23 cellular contexts compared by ENCODE assay signal in genomic region chr4:85571008-85571407, GRCh38.
DNase-seq lines count a peak whose midpoint lies in the region; ATAC-seq, FAIRE-seq and TF ChIP-seq lines count a peak whose summit lies in the region.
"Had no signal": no experiment of that assay in that cellular context is flagged by ENCODE, and none has a peak within 500 bp of the region (broad histone marks: within the 10 kb centered on the region; RNA-seq: fewer than 3 reads in every experiment).

No MANE protein-coding gene starts in this region.

- 0 out of 2 replicates have a peak overlapping the region, but pooled peaks have one; percentile 24 for H3K4me2 ChIP-seq in GM12878 (ENCODE audit: control insufficient read depth, insufficient read depth)
- H3K4me2 ChIP-seq: GM23338 had no signal

- no peak overlapping the region for H3K4me3 Mint-ChIP-seq in endodermal cell
- no peak overlapping the region for H3K4me3 Mint-ChIP-seq in activated naive CD4-positive, alpha-beta T cell treated with anti-CD3 and anti-CD28 coated beads, Interleukin-2, amount 10 ng/mL, durations not matched to agents 7 days and 5 days
- H3K4me3 Mint-ChIP-seq: CD4-positive, alpha-beta memory T cell; GM23338 had no signal

- intact Hi-C loops in GM12878 (cut with micrococcal nuclease; ENCODE audit: unreplicated experiment): no loop called here

- no TSS peak for BruUV-seq in GM12878 (replicated peaks; lab: Mats Ljungman, UMichigan)

- no peak for TF ChIP-seq CTCF in GM12878 (IDR thresholded peaks at IDR 0.05 in 2 of 3, conservative IDR thresholded peaks at IDR 0.05 in 1 of 3; ENCODE audit: control insufficient read depth in 2 of 3, extremely low read depth in 1 of 3, insufficient read depth in 1 of 3, low read depth in 3 of 3, low read length in 3 of 3)
- no peak for TF ChIP-seq CTCF in endodermal cell (conservative IDR thresholded peaks at IDR 0.05)

- no peak overlapping the region for H3K27ac Mint-ChIP-seq in endodermal cell
- no peak overlapping the region for H3K27ac Mint-ChIP-seq in activated naive CD4-positive, alpha-beta T cell treated with anti-CD3 and anti-CD28 coated beads, Interleukin-2, amount 10 ng/mL, durations not matched to agents 7 days and 5 days
- H3K27ac Mint-ChIP-seq: GM23338 had no signal

- no peak for TF ChIP-seq RAD21 in GM12878 (IDR thresholded peaks at IDR 0.05; ENCODE audit: insufficient read depth, low read depth, low read length)

- no peaks in the 10 kb centered on the region for H3K27me3 Mint-ChIP-seq in endodermal cell (ENCODE audit: insufficient read depth)
- H3K27me3 Mint-ChIP-seq in activated naive CD4-positive, alpha-beta T cell treated with anti-CD3 and anti-CD28 coated beads, Interleukin-2, amount 10 ng/mL, durations not matched to agents 7 days and 5 days: no peaks in the 10 kb centered on the region
- H3K27me3 Mint-ChIP-seq: CD4-positive, alpha-beta memory T cell had no signal

- H3K36me3 ChIP-seq in GM12878 (ENCODE audit: control insufficient read depth in 2 of 2, insufficient read depth in 2 of 2, low read length in 1 of 2) (no peaks in the 10 kb centered on the region), endodermal cell (ENCODE audit: control insufficient read depth, insufficient read depth, low read length) (no peaks in the 10 kb centered on the region)
- H3K36me3 ChIP-seq: BE2C had no signal

- DNase-seq in GM12878 (ENCODE audit: low read depth, low spot score): no peak
- DNase-seq in endodermal cell: no peak
- DNase-seq in activated naive CD4-positive, alpha-beta T cell treated with anti-CD3 and anti-CD28 coated beads, Interleukin-2, amount 10 ng/mL, durations not matched to agents 7 days and 5 days: no peak
- DNase-seq: ACHN; BE2C; CD4-positive, alpha-beta memory T cell; DMS79 treated with DMSO at 0.1 percent for 48 hours; KG1; NCI-H1105; NCI-H187; NCI-H446 treated with DMSO at 0.1 percent for 48 hours; NCI-H748 treated with DMSO at 0.1 percent for 48 hours; T-helper 1 cell had no signal

- peaks cover 7% of the 10 kb centered on the region for H3K4me1 Mint-ChIP-seq in endodermal cell
- H3K4me1 Mint-ChIP-seq in activated naive CD4-positive, alpha-beta T cell treated with anti-CD3 and anti-CD28 coated beads, Interleukin-2, amount 10 ng/mL, durations not matched to agents 7 days and 5 days: no peaks in the 10 kb centered on the region
- H3K4me1 Mint-ChIP-seq: CD4-positive, alpha-beta memory T cell had no signal

- H3K4me1 ChIP-seq in GM12878 (ENCODE audit: control insufficient read depth, insufficient read depth, low read length) (peaks cover 18% of the 10 kb centered on the region), endodermal cell (ENCODE audit: control insufficient read depth, insufficient read depth, low read length) (peaks cover 2% of the 10 kb centered on the region)
- H3K4me1 ChIP-seq: BE2C had no signal

- RAD21 ChIA-PET in GM12878 (lab: Charles Lee; ENCODE audit: unreplicated experiment): no interaction called here

- H3K4me3 ChIP-seq in GM12878 (no peak overlapping the region), endodermal cell (ENCODE audit: low read length) (no peak overlapping the region)
- H3K4me3 ChIP-seq: GM23338, SK-N-MC had no signal

- no peaks in the 10 kb centered on the region for H3K36me3 Mint-ChIP-seq in endodermal cell (ENCODE audit: low read depth)
- no peaks in the 10 kb centered on the region for H3K36me3 Mint-ChIP-seq in activated naive CD4-positive, alpha-beta T cell treated with anti-CD3 and anti-CD28 coated beads, Interleukin-2, amount 10 ng/mL, durations not matched to agents 7 days and 5 days
- H3K36me3 Mint-ChIP-seq: CD4-positive, alpha-beta memory T cell had no signal

- POLR2A ChIA-PET in GM12878 (lab: Charles Lee): no interaction called here

- H3K27ac ChIP-seq in GM12878 (ENCODE audit: control insufficient read depth, insufficient read depth) (no peak overlapping the region), endodermal cell (ENCODE audit: low read depth, low read length) (no peak overlapping the region)
- H3K27ac ChIP-seq: SK-N-MC had no signal

- H3K9ac ChIP-seq in GM12878 (ENCODE audit: control insufficient read depth, insufficient read depth, low read length) (no peak overlapping the region), endodermal cell (ENCODE audit: extremely low read depth, low read length, poor library complexity, severe bottlenecking) (no peak overlapping the region)

- ATAC-seq in GM18519 (IDR thresholded peaks at IDR 0.05; ENCODE audit: low FRiP score, unreplicated experiment) (peak; percentile 43), GM21423 (IDR thresholded peaks at IDR 0.05; ENCODE audit: unreplicated experiment) (peak; percentile 56), HG03354 (IDR thresholded peaks at IDR 0.05; ENCODE audit: poor library complexity, severe bottlenecking, unreplicated experiment) (peak; percentile 59), GM12878 (peak; percentile 38; the same call in 1 of the 3 replicates), HG03196 (IDR thresholded peaks at IDR 0.05; ENCODE audit: unreplicated experiment) (no peak), HG02759 (IDR thresholded peaks at IDR 0.05; ENCODE audit: unreplicated experiment) (no peak)
- ATAC-seq: Panc1, Right ventricle myocardium inferior had no signal

- no peaks in the 10 kb centered on the region for H4K20me1 ChIP-seq in GM12878 (ENCODE audit: control insufficient read depth, insufficient read depth)

- CTCF ChIA-PET in GM12878 (lab: Yijun Ruan, JAX): no interaction called here
- CTCF ChIA-PET in activated naive CD4-positive, alpha-beta T cell treated with anti-CD3 and anti-CD28 coated beads, Interleukin-2, amount 10 ng/mL, durations not matched to agents 7 days and 5 days (lab: Charles Lee): no interaction called here

- no peaks in the 10 kb centered on the region for H3K79me2 ChIP-seq in GM12878 (ENCODE audit: control insufficient read depth, insufficient read depth, low read length)

- in situ Hi-C loops in GM12878 (cut with MboI): no loop called here

- no peaks in the 10 kb centered on the region for H3K27me3 ChIP-seq in GM12878 (replicated peaks in 1 of 2; ENCODE audit: control insufficient read depth in 2 of 2, insufficient read depth in 2 of 2, low read length in 1 of 2)
- no peaks in the 10 kb centered on the region for H3K27me3 ChIP-seq in endodermal cell (ENCODE audit: control insufficient read depth, insufficient read depth, low read length, poor library complexity, severe bottlenecking)
- H3K27me3 ChIP-seq: BE2C had no signal

- no peaks in the 10 kb centered on the region for H3K9me3 Mint-ChIP-seq in endodermal cell
- no peaks in the 10 kb centered on the region for H3K9me3 Mint-ChIP-seq in activated naive CD4-positive, alpha-beta T cell treated with anti-CD3 and anti-CD28 coated beads, Interleukin-2, amount 10 ng/mL, durations not matched to agents 7 days and 5 days
- H3K9me3 Mint-ChIP-seq: GM23338 had no signal

- peak; percentile 59 for FAIRE-seq in GM12878 (lab: Jason Lieb, UNC)
- FAIRE-seq: G401.6 had no signal

- no peak overlapping the region for H2AFZ ChIP-seq in GM12878 (ENCODE audit: control insufficient read depth, low read depth, low read length)
- H2AFZ ChIP-seq: GM23338 had no signal

- TF ChIP-seq POLR2A in GM12878 (IDR thresholded peaks at IDR 0.05; ENCODE audit: low read depth, low read length): no peak

- TF ChIP-seq EP300 in GM12878 (IDR thresholded peaks at IDR 0.05; ENCODE audit: borderline replicate concordance in 1 of 2, control insufficient read depth in 1 of 2, low read depth in 2 of 2, low read length in 2 of 2): no peak

- H3K9me3 ChIP-seq in GM12878 (replicated peaks; ENCODE audit: control insufficient read depth, insufficient read depth, low read length) (no peaks in the 10 kb centered on the region; the same call in 2 of the 3 replicates), endodermal cell (ENCODE audit: control insufficient read depth, low read length) (no peaks in the 10 kb centered on the region)
- H3K9me3 ChIP-seq: BE2C had no signal

- SMC1A ChIA-PET in GM12878 (lab: Charles Lee; ENCODE audit: uncharacterized antibody, unreplicated experiment): no interaction called here

TF ChIP-seq in GM12878, 131 proteins besides CTCF, POLR2A, EP300 and RAD21:
- no peak for TF ChIP-seq BHLHE40 (IDR thresholded peaks at IDR 0.05; ENCODE audit: borderline replicate concordance in 1 of 2, low read depth in 2 of 2, low read length in 1 of 2)
- TF ChIP-seq MEF2B (IDR thresholded peaks at IDR 0.05; ENCODE audit: partially characterized antibody, poor library complexity, severe bottlenecking): no peak
- TF ChIP-seq SUPT20H (IDR thresholded peaks at IDR 0.05; ENCODE audit: borderline replicate concordance, control insufficient read depth, low read depth, low read length): no peak
- no peak for TF ChIP-seq YY1 (IDR thresholded peaks at IDR 0.05; ENCODE audit: low read depth, low read length)

Comparison
In these comparisons a context has a peak if more than half of its experiments do, and no peak if none do; other contexts are left out.
1. ATAC-seq: peak in GM18519 (single experiment), GM21423 (single experiment), HG03354 (single experiment) and GM12878 (single experiment); none in HG03196 (single experiment) and HG02759 (single experiment).